20 cellular contexts compared by ENCODE assay signal in genomic region chr3:190210608-190211007, GRCh38.
"Had no signal": no experiment of that assay in that cellular context is flagged by ENCODE, and none has a peak within 500 bp of the region (broad histone marks: within the 10 kb centered on the region; RNA-seq: fewer than 3 reads in every experiment).

No MANE protein-coding gene starts in this region.

- H3K4me1 Mint-ChIP-seq: nephron had no signal

- H3K27me3 ChIP-seq: breast epithelium, gastroesophageal sphincter, heart left ventricle, left lung, thyroid gland, uterus had no signal

- H3K9me3 ChIP-seq: breast epithelium, gastroesophageal sphincter, left lung, thyroid gland, uterus had no signal

- DNase-seq: activated CD4-positive, alpha-beta T cell treated with anti-CD3 and anti-CD28 coated beads, Interleukin-2, amount 50 U/mL, for 1 hour; activated CD4-positive, CD25-positive, alpha-beta regulatory T cell treated with anti-CD3 and anti-CD28 coated beads, Interleukin-2, amount 50 U/mL, for 72 hours; activated CD8-positive, alpha-beta memory T cell treated with anti-CD3 and anti-CD28 coated beads, Interleukin-2, amount 50 U/mL, for 4 hours; activated effector memory CD4-positive, alpha-beta T cell treated with anti-CD3 and anti-CD28 coated beads, Interleukin-2, amount 50 U/mL, for 16 hours; activated naive CD4-positive, alpha-beta T cell treated with anti-CD3 and anti-CD28 coated beads, Interleukin-2, amount 50 U/mL, for 16 hours; activated T-cell treated with anti-CD3 and anti-CD28 coated beads, Interleukin-2, amount 50 U/mL, for 72 hours; aorta; effector CD4-positive, alpha-beta T cell; heart left ventricle; kidney; left lung; midbrain; stimulated activated CD8-positive, alpha-beta memory T cell treated with anti-CD3 and anti-CD28 coated beads, Interleukin-4, amount 100 ng/mL, for 48 hours; stimulated activated naive CD4-positive, alpha-beta T cell; thyroid gland; uterus had no signal

- H3K27ac ChIP-seq: breast epithelium, gastroesophageal sphincter, heart left ventricle, left lung, thyroid gland, uterus had no signal

- H3K27ac Mint-ChIP-seq: activated T-cell treated with anti-CD3 and anti-CD28 coated beads, Interleukin-2, amount 50 U/mL, for 72 hours; nephron had no signal

- ATAC-seq: activated T-cell treated with anti-CD3 and anti-CD28 coated beads, Interleukin-2, amount 50 U/mL, for 72 hours; esophagus mucosa; gastroesophageal sphincter; heart left ventricle; left lung had no signal

- H3K4me3 Mint-ChIP-seq: activated T-cell treated with anti-CD3 and anti-CD28 coated beads, Interleukin-2, amount 50 U/mL, for 72 hours; nephron had no signal

- H3K4me3 ChIP-seq: breast epithelium, gastroesophageal sphincter, heart left ventricle, left lung, thyroid gland, uterus had no signal

- H3K36me3 ChIP-seq: breast epithelium, gastroesophageal sphincter, heart left ventricle, left lung, thyroid gland, uterus had no signal

- H3K4me1 ChIP-seq: breast epithelium, gastroesophageal sphincter, heart left ventricle, left lung, thyroid gland, uterus had no signal
